Comparison of ENCODE assay signal across 15 cellular contexts in the genomic region with DNA sequence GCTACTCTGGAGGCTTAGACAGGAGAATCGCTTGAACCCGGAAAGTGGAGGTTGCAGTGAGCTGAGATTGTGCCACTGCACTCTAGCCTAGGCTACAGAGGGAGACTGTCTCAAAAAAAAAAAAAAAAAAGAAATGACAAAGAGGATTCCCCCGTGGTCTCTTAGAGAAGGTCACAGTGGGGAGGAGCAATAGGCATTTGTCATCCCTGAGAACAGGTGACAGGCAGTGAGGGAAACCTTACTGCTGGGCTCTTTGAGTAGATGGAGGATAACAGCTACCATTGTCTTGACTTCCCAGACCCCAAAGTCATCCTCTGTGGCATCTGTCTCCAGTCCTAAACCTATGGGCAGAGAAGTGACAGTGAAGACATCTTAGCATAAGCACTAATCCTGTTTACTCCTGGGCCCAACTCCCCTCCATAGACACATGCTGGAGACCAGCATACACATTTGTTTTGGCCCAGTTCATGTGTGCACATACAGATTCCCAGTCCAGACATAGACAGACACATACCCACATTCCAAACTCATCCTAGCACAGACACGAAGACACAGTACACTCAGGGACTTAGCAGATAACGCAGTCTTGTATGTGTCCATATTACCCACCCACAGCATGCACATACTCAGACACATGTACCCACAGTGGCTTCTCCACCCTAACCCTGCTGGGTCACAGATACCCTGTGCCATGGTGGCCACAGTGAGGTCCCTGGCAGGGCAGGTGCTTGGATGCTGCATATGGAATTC. TPM values are rescaled to one million over a fixed set of nuclear protein-coding genes. Genes with fewer than 3 reads are reported as not detected.
A peak's percentile ranks its signal among the peaks of the same experiment; 100 is the strongest.
DNase-seq lines count a peak whose midpoint lies in the region; ATAC-seq and TF ChIP-seq lines count a peak whose summit lies in the region.
"Had no signal": no experiment of that assay in that cellular context is flagged by ENCODE, and none has a peak within 500 bp of the region (broad histone marks: within the 10 kb centered on the region; RNA-seq: fewer than 3 reads in every experiment).

No MANE protein-coding gene starts in this region.

- H3K27me3 ChIP-seq in BLaER1 (no peaks in the 10 kb centered on the region), colonic mucosa (no peaks in the 10 kb centered on the region), osteoblast (ENCODE audit: insufficient read depth, low read length) (no peaks in the 10 kb centered on the region)
- H3K27me3 ChIP-seq: BE2C, tibial artery had no signal

- peaks cover 45% of the 10 kb centered on the region for H3K4me1 ChIP-seq in BLaER1
- peaks cover 7% of the 10 kb centered on the region for H3K4me1 ChIP-seq in colonic mucosa
- peaks cover 20% of the 10 kb centered on the region for H3K4me1 ChIP-seq in osteoblast (ENCODE audit: insufficient read depth, low read length)
- H3K4me1 ChIP-seq: BE2C had no signal

- H3K79me2 ChIP-seq in osteoblast (ENCODE audit: insufficient read depth, low read length): no peaks in the 10 kb centered on the region

- no peak overlapping the region for H3K9ac ChIP-seq in BLaER1
- peak overlapping the region in 1 of 2 donors; percentile 97 for H3K9ac ChIP-seq in colonic mucosa (ENCODE audit: low read depth in 2 of 2, low read length in 2 of 2)

- no peak for ATAC-seq in GM19463 (IDR thresholded peaks at IDR 0.05; ENCODE audit: unreplicated experiment)
- no peak for ATAC-seq in HG02610 (IDR thresholded peaks at IDR 0.05; ENCODE audit: unreplicated experiment)
- ATAC-seq: Right ventricle myocardium inferior had no signal

- H3K4me2 ChIP-seq in BLaER1 (peak overlapping the region; percentile 81), osteoblast (ENCODE audit: insufficient read depth, low read length) (no peak overlapping the region)

- DNase-seq in NCI-H82 (lab: John Stamatoyannopoulos, UW) (peak; percentile 64), colonic mucosa (no peak), osteoblast (ENCODE audit: insufficient read length, low spot score, missing footprints) (peak; percentile 59), NCI-H2171 (lab: John Stamatoyannopoulos, UW) (no peak), NCI-H1436 treated with DMSO at 0.1 percent for 48 hours (lab: John Stamatoyannopoulos, UW) (no peak)
- DNase-seq: activated gamma-delta T cell treated with Interleukin-2 at 50 U/mL for 16 hours, BE2C, KG1, NCI-H2227 treated with DMSO at 0.1 percent for 48 hours had no signal

- intact Hi-C loops in colonic mucosa (cut with DNase I): loop anchor here (10.0 kb wide), 1 partner anchor 238 kb away; the partner anchor contains the start of gene DPEP2

- TF ChIP-seq CTCF in colonic mucosa (IDR thresholded peaks at IDR 0.05) (no peak), osteoblast (IDR thresholded peaks at IDR 0.05; ENCODE audit: extremely low read depth, low read depth, low read length) (no peak)

- H3K27ac ChIP-seq in BLaER1 (0 out of 2 replicates have a peak overlapping the region, but pooled peaks have one; percentile 40), colonic mucosa (peak overlapping the region; percentile 88), osteoblast (ENCODE audit: low read depth, low read length) (no peak overlapping the region)
- H3K27ac ChIP-seq: tibial artery had no signal

- no peak overlapping the region for H3K4me3 ChIP-seq in BLaER1
- H3K4me3 ChIP-seq in colonic mucosa: peak overlapping the region; percentile 75
- no peak overlapping the region for H3K4me3 ChIP-seq in osteoblast (ENCODE audit: insufficient read depth, low read length)
- H3K4me3 ChIP-seq: tibial artery had no signal

- H4K20me1 ChIP-seq in BLaER1 (peaks cover 26% of the 10 kb centered on the region), osteoblast (ENCODE audit: insufficient read depth, low read length) (peaks cover 4% of the 10 kb centered on the region)

- H3K9me3 ChIP-seq in BLaER1 (peaks cover 9% of the 10 kb centered on the region; the same call in 1 of the 2 replicates), colonic mucosa (no peaks in the 10 kb centered on the region), osteoblast (ENCODE audit: low read depth, low read length) (no peaks in the 10 kb centered on the region)
- H3K9me3 ChIP-seq: BE2C, tibial artery had no signal

- no peak overlapping the region for H2AFZ ChIP-seq in osteoblast (ENCODE audit: low read length)

- H3K36me3 ChIP-seq in BLaER1 (peaks cover 28% of the 10 kb centered on the region), colonic mucosa (peaks cover 4% of the 10 kb centered on the region), osteoblast (ENCODE audit: insufficient read depth, low read length) (no peaks in the 10 kb centered on the region)
- H3K36me3 ChIP-seq: BE2C had no signal

RNA-seq across cellular contexts. Expression of gene ESRP2, which starts 2.7 kb away (rescaled TPM):
- total RNA-seq in colonic mucosa (100 to 1,000 TPM in 1 of 2 donors, 10 to 100 TPM in 1; 76.6 to 119 TPM), osteoblast (under 0.01 TPM in 1 of 2 replicates, not detected in the other)
- total RNA-seq: H4 had no signal

RNA-seq across cellular contexts. Expression of gene PLA2G15, which starts 11.9 kb away (rescaled TPM):
- total RNA-seq in colonic mucosa (10 to 100 TPM; 11.6 to 13.9 TPM), osteoblast (30.8 and 30.9 TPM in 2 replicates)

RNA-seq across cellular contexts. Expression of gene SLC7A6, which starts 31.1 kb away (rescaled TPM):
- 10 to 100 TPM; 22.0 to 42.2 TPM for total RNA-seq in colonic mucosa
- total RNA-seq in osteoblast: 35.1 and 36.9 TPM in 2 replicates

Comparison
In these comparisons a context has a peak if more than half of its experiments do, and no peak if none do; other contexts are left out.
1. DNase-seq: peak in NCI-H82 (single experiment) and osteoblast (single experiment); none in colonic mucosa (single experiment), NCI-H2171 (single experiment) and NCI-H1436 treated with DMSO at 0.1 percent for 48 hours (single experiment).
2. RNA of gene ESRP2, which starts 2.7 kb away (total RNA-seq): 76.6 to 119 TPM in colonic mucosa; under 0.01 TPM in osteoblast; every median in the first group is over 10 times any median in the second.